31 cellular contexts compared by ENCODE assay signal in the genomic region with DNA sequence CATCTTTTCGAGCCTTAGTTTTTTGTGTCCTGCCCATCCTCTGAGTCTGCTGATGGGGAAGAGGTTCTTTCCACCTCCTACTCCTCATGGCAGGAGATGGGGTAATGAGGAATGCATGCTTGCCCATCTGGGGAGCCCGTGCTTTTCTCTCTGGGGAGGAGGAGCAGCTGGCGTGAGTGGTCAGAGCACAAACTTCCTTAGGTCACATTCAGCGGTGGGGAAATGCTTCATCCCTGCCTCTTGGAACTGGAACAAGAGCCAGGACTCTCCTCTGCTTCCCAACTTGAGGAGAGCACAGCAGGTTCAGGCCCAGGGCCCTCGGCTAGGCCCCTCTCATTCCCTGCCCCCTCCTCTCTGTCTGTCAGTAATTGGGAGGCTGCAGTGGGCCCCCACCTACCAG.
DNase-seq lines count a peak whose midpoint lies in the region; ATAC-seq and TF ChIP-seq lines count a peak whose summit lies in the region.
"Had no signal": no experiment of that assay in that cellular context is flagged by ENCODE, and none has a peak within 500 bp of the region (broad histone marks: within the 10 kb centered on the region; RNA-seq: fewer than 3 reads in every experiment).

No MANE protein-coding gene starts in this region.

- H3K4me3 ChIP-seq in SK-N-SH (ENCODE audit: low read depth in 2 of 2, low read length in 1 of 2) = no peak overlapping the region
- no peak overlapping the region for H3K4me3 ChIP-seq in cardiac fibroblast (replicated peaks in 1 of 2; ENCODE audit: low read depth in 2 of 2, low read length in 2 of 2)
- H3K4me3 ChIP-seq in gastroesophageal sphincter = no peak overlapping the region
- H3K4me3 ChIP-seq: MG63, stomach, thyroid gland had no signal

- intact Hi-C loops in sciatic nerve (cut with DNase I) = no loop called here
- intact Hi-C loops in CD4-positive, alpha-beta T cell (cut with DNase I, micrococcal nuclease) = no loop called here

- no peaks in the 10 kb centered on the region for H4K20me1 ChIP-seq in SK-N-SH (ENCODE audit: insufficient read depth)

- H3K27me3 ChIP-seq in SK-N-SH (ENCODE audit: insufficient read depth) (no peaks in the 10 kb centered on the region), gastroesophageal sphincter (no peaks in the 10 kb centered on the region)
- H3K27me3 ChIP-seq in CD4-positive, alpha-beta T cell (ENCODE audit: control insufficient read depth, insufficient read depth, low read length) = no peaks in the 10 kb centered on the region
- H3K27me3 ChIP-seq: MG63, stomach, thyroid gland had no signal

- H3K36me3 Mint-ChIP-seq in CD4-positive, alpha-beta T cell (ENCODE audit: low read depth) = peaks cover 33% of the 10 kb centered on the region
- H3K36me3 Mint-ChIP-seq: mesothelial cell of epicardium had no signal

- H3K9me3 ChIP-seq in SK-N-SH (no peaks in the 10 kb centered on the region), gastroesophageal sphincter (no peaks in the 10 kb centered on the region)
- no peaks in the 10 kb centered on the region for H3K9me3 ChIP-seq in CD4-positive, alpha-beta T cell (ENCODE audit: control insufficient read depth, low read length)
- H3K9me3 ChIP-seq: MG63, stomach, thyroid gland had no signal

- H3K9ac ChIP-seq in SK-N-SH = no peak overlapping the region

- CTCF ChIA-PET in SK-N-SH (lab: Yijun Ruan, JAX) = interaction anchor here (1.1 kb wide), 1 partner anchor 101 kb away, joined by 3 read pairs; no protein-coding TSS in a partner anchor
- CTCF ChIA-PET in CD4-positive, alpha-beta T cell (lab: Charles Lee) = no interaction called here

- no peak for TF ChIP-seq POLR2A in gastroesophageal sphincter (IDR thresholded peaks at IDR 0.05)

- no peaks in the 10 kb centered on the region for H3K9me2 ChIP-seq in SK-N-SH

- H3K36me3 ChIP-seq in SK-N-SH (replicated peaks in 1 of 2; ENCODE audit: control insufficient read depth in 1 of 2, insufficient read depth in 2 of 2, low read length in 1 of 2) (peaks cover 7 to 28% of the 10 kb centered on the region in 2 experiments), gastroesophageal sphincter (peaks cover 0 to 4% of the 10 kb centered on the region in 2 donors)
- H3K36me3 ChIP-seq: MG63, thyroid gland had no signal

- H3K4me1 ChIP-seq in SK-N-SH (ENCODE audit: control insufficient read depth in 1 of 2, insufficient read depth in 2 of 2, low read depth in 1 of 2, low read length in 1 of 2) (no peaks in the 10 kb centered on the region; a peak in 2 of 4 replicates), gastroesophageal sphincter (peaks cover 0 to 10% (median 0%) of the 10 kb centered on the region in 3 donors)
- H3K4me1 ChIP-seq: stomach, thyroid gland had no signal

- no peaks in the 10 kb centered on the region for H3K4me1 Mint-ChIP-seq in CD4-positive, alpha-beta T cell (ENCODE audit: low read depth)
- H3K4me1 Mint-ChIP-seq: activated naive CD8-positive, alpha-beta T cell treated with anti-CD3 and anti-CD28 coated beads, Interleukin-2, amount 10 ng/mL, durations not matched to agents 7 days and 5 days; immature natural killer cell had no signal

- no peak overlapping the region for H3K4me2 ChIP-seq in SK-N-SH

- H3K9me3 Mint-ChIP-seq in CD4-positive, alpha-beta T cell = no peaks in the 10 kb centered on the region
- H3K9me3 Mint-ChIP-seq: activated CD8-positive, alpha-beta T cell treated with anti-CD3 and anti-CD28 coated beads for 36 hours; activated naive CD8-positive, alpha-beta T cell treated with anti-CD3 and anti-CD28 coated beads, Interleukin-2, amount 10 ng/mL, durations not matched to agents 7 days and 5 days; activated T-helper 2 cell treated with anti-CD3 and anti-CD28 coated beads, Interferon-gamma antibody, Interleukin-2, Interleukin-4, amounts not matched to agents 10 μg/mL and 5 μg/mL and 100 μg/mL, durations not matched to agents 14 hours and 24 hours and 36 hours; CD8-positive, alpha-beta T cell; central memory CD8-positive, alpha-beta T cell; H9; immature natural killer cell; mesothelial cell of epicardium; naive thymus-derived CD4-positive, alpha-beta T cell had no signal

- H3K79me2 ChIP-seq in SK-N-SH (ENCODE audit: insufficient read depth) = no peaks in the 10 kb centered on the region

- H3K4me3 Mint-ChIP-seq in CD4-positive, alpha-beta T cell = no peak overlapping the region
- H3K4me3 Mint-ChIP-seq: activated CD8-positive, alpha-beta T cell treated with anti-CD3 and anti-CD28 coated beads for 36 hours; activated naive CD8-positive, alpha-beta T cell treated with anti-CD3 and anti-CD28 coated beads, Interleukin-2, amount 10 ng/mL, durations not matched to agents 7 days and 5 days; CD8-positive, alpha-beta T cell; central memory CD8-positive, alpha-beta T cell; H9; immature natural killer cell; mesothelial cell of epicardium; naive thymus-derived CD4-positive, alpha-beta T cell; T-helper 17 cell had no signal

- no peak overlapping the region for H3K27ac Mint-ChIP-seq in CD4-positive, alpha-beta T cell
- H3K27ac Mint-ChIP-seq: activated CD8-positive, alpha-beta T cell treated with anti-CD3 and anti-CD28 coated beads for 36 hours; activated naive CD8-positive, alpha-beta T cell treated with anti-CD3 and anti-CD28 coated beads, Interleukin-2, amount 10 ng/mL, durations not matched to agents 7 days and 5 days; activated T-helper 2 cell treated with anti-CD3 and anti-CD28 coated beads, Interferon-gamma antibody, Interleukin-2, Interleukin-4, amounts not matched to agents 10 μg/mL and 5 μg/mL and 100 μg/mL, durations not matched to agents 14 hours and 24 hours and 36 hours; CD8-positive, alpha-beta T cell; immature natural killer cell; mesothelial cell of epicardium; naive thymus-derived CD4-positive, alpha-beta T cell; T-helper 17 cell had no signal

- TF ChIP-seq EP300 in SK-N-SH (IDR thresholded peaks at IDR 0.05; ENCODE audit: borderline replicate concordance in 1 of 2, low read depth in 1 of 2, low read length in 1 of 2) (no peak), gastroesophageal sphincter (IDR thresholded peaks at IDR 0.05) (no peak)

- H3K27me3 Mint-ChIP-seq in CD4-positive, alpha-beta T cell = no peaks in the 10 kb centered on the region
- H3K27me3 Mint-ChIP-seq: activated CD8-positive, alpha-beta T cell treated with anti-CD3 and anti-CD28 coated beads for 36 hours; activated naive CD8-positive, alpha-beta T cell treated with anti-CD3 and anti-CD28 coated beads, Interleukin-2, amount 10 ng/mL, durations not matched to agents 7 days and 5 days; central memory CD8-positive, alpha-beta T cell; naive thymus-derived CD4-positive, alpha-beta T cell; T-helper 17 cell had no signal

- TF ChIP-seq CTCF in SK-N-SH (IDR thresholded peaks at IDR 0.05) = no peak
- no peak for TF ChIP-seq CTCF in cardiac fibroblast (IDR thresholded peaks at IDR 0.05; ENCODE audit: low read depth, low read length)
- TF ChIP-seq CTCF in gastroesophageal sphincter (IDR thresholded peaks at IDR 0.05) = no peak
- TF ChIP-seq CTCF in CD4-positive, alpha-beta T cell (IDR thresholded peaks at IDR 0.05) = no peak

- H2AFZ ChIP-seq in SK-N-SH (ENCODE audit: low read depth) = no peak overlapping the region

- H3F3A ChIP-seq in SK-N-SH (replicated peaks; ENCODE audit: insufficient read depth) = no peaks in the 10 kb centered on the region

- DNase-seq in SK-N-SH (no peak), cardiac fibroblast (ENCODE audit: low read depth in 2 of 2) (peak; percentile 34 to 60), sciatic nerve (ENCODE audit: low spot score) (no peak), Kasumi-1 (lab: John Stamatoyannopoulos, UW) (no peak), pons (ENCODE audit: low spot score) (no peak)
- DNase-seq in CD4-positive, alpha-beta T cell = no peak
- DNase-seq: 8988T; activated CD8-positive, alpha-beta T cell treated with anti-CD3 and anti-CD28 coated beads for 36 hours; activated naive CD8-positive, alpha-beta T cell treated with anti-CD3 and anti-CD28 coated beads, Interleukin-2, amount 10 ng/mL, durations not matched to agents 7 days and 5 days; AML-193; CD8-positive, alpha-beta T cell; dermis blood vessel endothelial cell; H9; immature natural killer cell; MG63; naive thymus-derived CD4-positive, alpha-beta T cell; NCI-H1417 treated with DMSO at 0.1 percent for 48 hours; NCI-H2081; NCI-H226; occipital lobe; RPMI8226; stimulated activated CD4-positive, alpha-beta T cell treated with anti-CD3 and anti-CD28 coated beads, Interleukin-2, amount 100 ng/mL, for 24 hours; stomach; T-helper 17 cell; thyroid gland had no signal

- no peak overlapping the region for H3K27ac ChIP-seq in SK-N-SH (ENCODE audit: low read depth in 2 of 2, low read length in 1 of 2)
- H3K27ac ChIP-seq in gastroesophageal sphincter = peak overlapping the region in 1 of 4 donors; percentile 27
- H3K27ac ChIP-seq in CD4-positive, alpha-beta T cell (ENCODE audit: low read depth, low read length) = no peak overlapping the region
- H3K27ac ChIP-seq: stomach, thyroid gland had no signal

- WGBS in SK-N-SH (ENCODE audit: low lambda C conversion rate) = 92% methylated on average over 5 of the region's 5 CpGs
- WGBS in gastroesophageal sphincter (ENCODE audit: low coverage in 1 of 2), 2 donors = 80 to 89% methylated on average over 1 of the region's 5 CpGs

- TF ChIP-seq RAD21 in SK-N-SH (IDR thresholded peaks at IDR 0.05; ENCODE audit: low read length) = no peak

- POLR2A ChIA-PET in SK-N-SH (lab: Yijun Ruan, JAX) = no interaction called here
- POLR2A ChIA-PET in CD4-positive, alpha-beta T cell (lab: Charles Lee) = no interaction called here

- peak; percentile 15; the same call in 1 of the 3 replicates for ATAC-seq in SK-N-SH treated with all-trans-retinoic acid at 6 μM for 48 hours
- peak; percentile 25 for ATAC-seq in gastroesophageal sphincter
- ATAC-seq in sciatic nerve = peak; percentile 46
- ATAC-seq in CD4-positive, alpha-beta T cell (ENCODE audit: poor library complexity) = no peak
- ATAC-seq: activated CD8-positive, alpha-beta T cell treated with anti-CD3 and anti-CD28 coated beads for 36 hours; CD8-positive, alpha-beta T cell; left lobe of liver; naive thymus-derived CD4-positive, alpha-beta T cell; T-helper 17 cell had no signal

TF ChIP-seq in SK-N-SH treated with all-trans-retinoic acid at 6 μM for 48 hours, 23 proteins besides CTCF, POLR2A, EP300 and RAD21 (continues in another document):
- TF ChIP-seq ESRRG (CRISPR knock-in tag; IDR thresholded peaks at IDR 0.05) (no peak), OSR1 (CRISPR knock-in tag; IDR thresholded peaks at IDR 0.05) (no peak), ZNF565 (CRISPR knock-in tag; conservative IDR thresholded peaks at IDR 0.05; ENCODE audit: low read depth) (no peak), ARNTL (CRISPR knock-in tag; IDR thresholded peaks at IDR 0.05; ENCODE audit: borderline replicate concordance, low read depth) (no peak), TOX (CRISPR knock-in tag; IDR thresholded peaks at IDR 0.05; ENCODE audit: borderline replicate concordance) (no peak), SNAI2 (CRISPR knock-in tag; IDR thresholded peaks at IDR 0.05) (no peak)

TF ChIP-seq in SK-N-SH, 30 proteins besides CTCF, POLR2A, EP300 and RAD21 (continues in another document):
- TF ChIP-seq FOXM1 (IDR thresholded peaks at IDR 0.05; ENCODE audit: low read depth) (no peak), FOSL2 (IDR thresholded peaks at IDR 0.05; ENCODE audit: borderline replicate concordance, low read depth) (no peak), JUND (IDR thresholded peaks at IDR 0.05) (no peak)

Comparison
In these comparisons a context has a peak if more than half of its experiments do, and no peak if none do; other contexts are left out.
1. DNase-seq: peak in cardiac fibroblast (2 of 2); none in SK-N-SH (single experiment), sciatic nerve (single experiment), CD4-positive, alpha-beta T cell (0 of 10), Kasumi-1 (0 of 2) and pons (single experiment).